9 cellular contexts compared by ENCODE assay signal in genomic region chr5:91641730-91642350, GRCh38.
DNase-seq lines count a peak whose midpoint lies in the region; ATAC-seq and TF ChIP-seq lines count a peak whose summit lies in the region.
"Had no signal": no experiment of that assay in that cellular context is flagged by ENCODE, and none has a peak within 500 bp of the region (broad histone marks: within the 10 kb centered on the region; RNA-seq: fewer than 3 reads in every experiment).

No MANE protein-coding gene starts in this region.

- H3K4me1 Mint-ChIP-seq in neural progenitor cell, result peaks cover 42% of the 10 kb centered on the region
- H3K4me1 Mint-ChIP-seq in activated naive CD8-positive, alpha-beta T cell treated with anti-CD3 and anti-CD28 coated beads for 36 hours, result no peaks in the 10 kb centered on the region

- H3K27ac Mint-ChIP-seq in neural progenitor cell, result no peak overlapping the region
- H3K27ac Mint-ChIP-seq in activated naive CD8-positive, alpha-beta T cell treated with anti-CD3 and anti-CD28 coated beads for 36 hours, result no peak overlapping the region

- peak; percentile 77 for TF ChIP-seq CTCF in neural progenitor cell (IDR thresholded peaks at IDR 0.05)

- no peak overlapping the region for H2AFZ ChIP-seq in neural progenitor cell (replicated peaks)

- no peak overlapping the region for H3K4me3 ChIP-seq in neural progenitor cell
- H3K4me3 ChIP-seq: BLaER1 had no signal

- ATAC-seq in HG03159 (IDR thresholded peaks at IDR 0.05; ENCODE audit: unreplicated experiment), result peak; percentile 81
- ATAC-seq in HG03196 (IDR thresholded peaks at IDR 0.05; ENCODE audit: unreplicated experiment), result no peak

- no peaks in the 10 kb centered on the region for H3K4me1 ChIP-seq in neural progenitor cell
- H3K4me1 ChIP-seq: BLaER1 had no signal

- no peaks in the 10 kb centered on the region for H3K27me3 ChIP-seq in neural progenitor cell
- H3K27me3 ChIP-seq: BLaER1 had no signal

- peaks cover 1% of the 10 kb centered on the region for H3K9me3 Mint-ChIP-seq in neural progenitor cell
- H3K9me3 Mint-ChIP-seq in activated naive CD8-positive, alpha-beta T cell treated with anti-CD3 and anti-CD28 coated beads for 36 hours, result no peaks in the 10 kb centered on the region

- DNase-seq in DMS 273 (lab: John Stamatoyannopoulos, UW; ENCODE audit: unreplicated experiment), result peak; percentile 78
- no peak for DNase-seq in DMS 273 treated with DMSO at 0.1 percent for 48 hours (lab: John Stamatoyannopoulos, UW)
- peak; percentile 9 for DNase-seq in NCI-H774 (lab: John Stamatoyannopoulos, UW)
- peak; percentile 58 for DNase-seq in dermis blood vessel endothelial cell
- DNase-seq in neural progenitor cell (ENCODE audit: low spot score), result peak; percentile 60
- DNase-seq in activated naive CD8-positive, alpha-beta T cell treated with anti-CD3 and anti-CD28 coated beads for 36 hours, result no peak

- no peaks in the 10 kb centered on the region for H3K36me3 ChIP-seq in neural progenitor cell
- H3K36me3 ChIP-seq: BLaER1 had no signal

- H3F3A ChIP-seq in neural progenitor cell (ENCODE audit: low read depth), result no peaks in the 10 kb centered on the region

- no peak overlapping the region for H3K9ac ChIP-seq in neural progenitor cell
- H3K9ac ChIP-seq: BLaER1 had no signal

- no peak overlapping the region for H3K4me2 ChIP-seq in neural progenitor cell
- H3K4me2 ChIP-seq: BLaER1 had no signal

- H3K27me3 Mint-ChIP-seq in neural progenitor cell (ENCODE audit: insufficient read depth, low read depth), result no peaks in the 10 kb centered on the region
- H3K27me3 Mint-ChIP-seq in activated naive CD8-positive, alpha-beta T cell treated with anti-CD3 and anti-CD28 coated beads for 36 hours, result peaks cover 5% of the 10 kb centered on the region

- H3K9me3 ChIP-seq in neural progenitor cell (ENCODE audit: low read depth), result no peaks in the 10 kb centered on the region
- H3K9me3 ChIP-seq: BLaER1 had no signal

- no peaks in the 10 kb centered on the region for H3K79me2 ChIP-seq in neural progenitor cell (ENCODE audit: low read depth)

- H3K4me3 Mint-ChIP-seq in neural progenitor cell, result no peak overlapping the region
- no peak overlapping the region for H3K4me3 Mint-ChIP-seq in activated naive CD8-positive, alpha-beta T cell treated with anti-CD3 and anti-CD28 coated beads for 36 hours

- H3K27ac ChIP-seq in neural progenitor cell, result no peak overlapping the region
- H3K27ac ChIP-seq: BLaER1 had no signal

- no peaks in the 10 kb centered on the region for H4K20me1 ChIP-seq in neural progenitor cell (ENCODE audit: low read depth)
- H4K20me1 ChIP-seq: BLaER1 had no signal

- no peaks in the 10 kb centered on the region for H3K36me3 Mint-ChIP-seq in neural progenitor cell
- no peaks in the 10 kb centered on the region for H3K36me3 Mint-ChIP-seq in activated naive CD8-positive, alpha-beta T cell treated with anti-CD3 and anti-CD28 coated beads for 36 hours

Comparison
In these comparisons a context has a peak if more than half of its experiments do, and no peak if none do; other contexts are left out.
1. DNase-seq: peak in DMS 273 (single experiment), NCI-H774 (single experiment), dermis blood vessel endothelial cell (single experiment) and neural progenitor cell (single experiment); none in DMS 273 treated with DMSO at 0.1 percent for 48 hours (single experiment) and activated naive CD8-positive, alpha-beta T cell treated with anti-CD3 and anti-CD28 coated beads for 36 hours (single experiment).